11 cellular contexts compared by ENCODE assay signal in the genomic region with DNA sequence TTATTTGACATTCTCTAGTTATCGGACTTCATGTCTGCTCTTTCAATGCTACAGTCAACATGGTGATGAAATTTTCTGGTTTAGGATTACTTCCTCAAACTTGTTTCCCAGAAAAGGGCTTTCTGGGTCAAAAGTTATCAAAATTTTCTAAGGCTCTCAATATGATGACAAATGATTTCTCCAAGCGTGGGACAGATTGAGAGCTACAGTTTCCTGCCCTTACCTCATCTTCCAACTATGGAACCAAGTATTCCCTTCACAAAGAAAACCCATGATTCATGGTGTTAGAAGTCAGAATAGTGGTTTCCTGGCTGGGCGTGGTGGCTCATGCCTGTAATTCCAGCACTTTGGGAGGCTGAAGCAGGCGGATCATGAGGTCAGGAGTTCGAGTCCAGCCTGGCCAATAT. TPM values are rescaled to one million over a fixed set of nuclear protein-coding genes. Genes with fewer than 3 reads are reported as not detected.
DNase-seq lines count a peak whose midpoint lies in the region; ATAC-seq and TF ChIP-seq lines count a peak whose summit lies in the region.
"Had no signal": no experiment of that assay in that cellular context is flagged by ENCODE, and none has a peak within 500 bp of the region (broad histone marks: within the 10 kb centered on the region; RNA-seq: fewer than 3 reads in every experiment).

No MANE protein-coding gene starts in this region.

- H3K36me3 ChIP-seq in upper lobe of right lung (no peaks in the 10 kb centered on the region), esophagus squamous epithelium (no peaks in the 10 kb centered on the region), transverse colon (no peaks in the 10 kb centered on the region)

- ATAC-seq in upper lobe of right lung (peak; percentile 91), HG03135 (IDR thresholded peaks at IDR 0.05; ENCODE audit: unreplicated experiment) (no peak)

- H3K4me3 ChIP-seq in upper lobe of right lung (no peak overlapping the region), esophagus squamous epithelium (no peak overlapping the region), transverse colon (no peak overlapping the region)

- 27 to 45% methylated on average over 3 to 5 of the region's 5 CpGs for WGBS in esophagus squamous epithelium, 2 donors
- WGBS in transverse colon (ENCODE audit: low coverage in 1 of 2), 2 donors, result 58 to 63% methylated on average over 1 to 5 of the region's 5 CpGs

- in situ Hi-C loops in transverse colon (cut with MboI; ENCODE audit: low pct_ligation_motif_present in 1 of 4, low pct_unique_long_range_greater_than_20kb in 1 of 4, low sequenced_read_pairs in 3 of 4), result loop anchor here in 1 of 4 donors (25.0 kb wide), 1 partner anchor 298 kb away; no protein-coding TSS in a partner anchor

- H3K27me3 ChIP-seq in upper lobe of right lung (no peaks in the 10 kb centered on the region), esophagus squamous epithelium (peaks cover 0 to 7% (median 0%) of the 10 kb centered on the region in 4 donors), transverse colon (no peaks in the 10 kb centered on the region)

- intact Hi-C loops in upper lobe of right lung (cut with DNase I), result no loop called here
- intact Hi-C loops in esophagus squamous epithelium (cut with DNase I), result no loop called here
- intact Hi-C loops in transverse colon (cut with DNase I; ENCODE audit: low total_unique reads), result no loop called here

- TF ChIP-seq POLR2A in esophagus squamous epithelium (IDR thresholded peaks at IDR 0.05), result no peak
- no peak for TF ChIP-seq POLR2A in transverse colon (IDR thresholded peaks at IDR 0.05)

- DNase-seq in SIG-M5 treated with dmso at 0.1 percent for 504 hours (lab: John Stamatoyannopoulos, UW; ENCODE audit: unreplicated experiment), result peak; percentile 73
- no peak for DNase-seq in SIG-M5 (lab: John Stamatoyannopoulos, UW)
- DNase-seq in SW480 (ENCODE audit: low spot score), result peak; percentile 78
- peak; percentile 92 for DNase-seq in glomerular endothelial cell (ENCODE audit: extremely low read depth, low read depth, low spot score)
- DNase-seq in upper lobe of right lung, result no peak
- DNase-seq in esophagus squamous epithelium (lab: John Stamatoyannopoulos, UW), result no peak
- DNase-seq in transverse colon, result no peak
- DNase-seq: cerebellar nuclear complex, NCI-H1930 had no signal

- no peaks in the 10 kb centered on the region for H3K4me1 ChIP-seq in upper lobe of right lung
- H3K4me1 ChIP-seq in esophagus squamous epithelium, result no peaks in the 10 kb centered on the region
- no peaks in the 10 kb centered on the region for H3K4me1 ChIP-seq in transverse colon

- H3K9me3 ChIP-seq in upper lobe of right lung, result no peaks in the 10 kb centered on the region
- no peaks in the 10 kb centered on the region for H3K9me3 ChIP-seq in esophagus squamous epithelium
- H3K9me3 ChIP-seq in transverse colon, result no peaks in the 10 kb centered on the region

- H3K27ac ChIP-seq in upper lobe of right lung (no peak overlapping the region), esophagus squamous epithelium (no peak overlapping the region), transverse colon (no peak overlapping the region)
- H3K27ac ChIP-seq: 22Rv1 had no signal

- TF ChIP-seq CTCF in upper lobe of right lung (IDR thresholded peaks at IDR 0.05) (no peak), esophagus squamous epithelium (IDR thresholded peaks at IDR 0.05) (no peak), transverse colon (IDR thresholded peaks at IDR 0.05) (no peak)

- TF ChIP-seq EP300 in transverse colon (IDR thresholded peaks at IDR 0.05; ENCODE audit: low read depth), result no peak

RNA-seq across cellular contexts. Expression of gene MYO18B, which starts 17.8 kb away (rescaled TPM):
- total RNA-seq in glomerular endothelial cell (0.12 TPM in 1 of 2 replicates, not detected in the other), upper lobe of right lung (0.14 TPM), esophagus squamous epithelium (1 to 10 TPM in 1 of 4 donors, under 1 TPM in 3; 0.06 to 2.5 (median 0.17) TPM), transverse colon (under 1 TPM in 1 of 4 donors, not detected in 3; 0.27 TPM)

Comparison
In these comparisons a context has a peak if more than half of its experiments do, and no peak if none do; other contexts are left out.
1. DNase-seq: peak in SIG-M5 treated with dmso at 0.1 percent for 504 hours (single experiment), SW480 (single experiment) and glomerular endothelial cell (single experiment); none in SIG-M5 (single experiment), upper lobe of right lung (single experiment), esophagus squamous epithelium (single experiment) and transverse colon (single experiment).